ENCODE assay signal across 1 cellular context in genomic region chr14:54627325-54627717, GRCh38.
TF ChIP-seq lines count a peak whose summit lies in the region.

No MANE protein-coding gene starts in this region.

TF ChIP-seq in GM23338, 12 proteins besides CTCF, POLR2A, EP300 and RAD21 (continued from another document):
- TF ChIP-seq, protein P1, sequence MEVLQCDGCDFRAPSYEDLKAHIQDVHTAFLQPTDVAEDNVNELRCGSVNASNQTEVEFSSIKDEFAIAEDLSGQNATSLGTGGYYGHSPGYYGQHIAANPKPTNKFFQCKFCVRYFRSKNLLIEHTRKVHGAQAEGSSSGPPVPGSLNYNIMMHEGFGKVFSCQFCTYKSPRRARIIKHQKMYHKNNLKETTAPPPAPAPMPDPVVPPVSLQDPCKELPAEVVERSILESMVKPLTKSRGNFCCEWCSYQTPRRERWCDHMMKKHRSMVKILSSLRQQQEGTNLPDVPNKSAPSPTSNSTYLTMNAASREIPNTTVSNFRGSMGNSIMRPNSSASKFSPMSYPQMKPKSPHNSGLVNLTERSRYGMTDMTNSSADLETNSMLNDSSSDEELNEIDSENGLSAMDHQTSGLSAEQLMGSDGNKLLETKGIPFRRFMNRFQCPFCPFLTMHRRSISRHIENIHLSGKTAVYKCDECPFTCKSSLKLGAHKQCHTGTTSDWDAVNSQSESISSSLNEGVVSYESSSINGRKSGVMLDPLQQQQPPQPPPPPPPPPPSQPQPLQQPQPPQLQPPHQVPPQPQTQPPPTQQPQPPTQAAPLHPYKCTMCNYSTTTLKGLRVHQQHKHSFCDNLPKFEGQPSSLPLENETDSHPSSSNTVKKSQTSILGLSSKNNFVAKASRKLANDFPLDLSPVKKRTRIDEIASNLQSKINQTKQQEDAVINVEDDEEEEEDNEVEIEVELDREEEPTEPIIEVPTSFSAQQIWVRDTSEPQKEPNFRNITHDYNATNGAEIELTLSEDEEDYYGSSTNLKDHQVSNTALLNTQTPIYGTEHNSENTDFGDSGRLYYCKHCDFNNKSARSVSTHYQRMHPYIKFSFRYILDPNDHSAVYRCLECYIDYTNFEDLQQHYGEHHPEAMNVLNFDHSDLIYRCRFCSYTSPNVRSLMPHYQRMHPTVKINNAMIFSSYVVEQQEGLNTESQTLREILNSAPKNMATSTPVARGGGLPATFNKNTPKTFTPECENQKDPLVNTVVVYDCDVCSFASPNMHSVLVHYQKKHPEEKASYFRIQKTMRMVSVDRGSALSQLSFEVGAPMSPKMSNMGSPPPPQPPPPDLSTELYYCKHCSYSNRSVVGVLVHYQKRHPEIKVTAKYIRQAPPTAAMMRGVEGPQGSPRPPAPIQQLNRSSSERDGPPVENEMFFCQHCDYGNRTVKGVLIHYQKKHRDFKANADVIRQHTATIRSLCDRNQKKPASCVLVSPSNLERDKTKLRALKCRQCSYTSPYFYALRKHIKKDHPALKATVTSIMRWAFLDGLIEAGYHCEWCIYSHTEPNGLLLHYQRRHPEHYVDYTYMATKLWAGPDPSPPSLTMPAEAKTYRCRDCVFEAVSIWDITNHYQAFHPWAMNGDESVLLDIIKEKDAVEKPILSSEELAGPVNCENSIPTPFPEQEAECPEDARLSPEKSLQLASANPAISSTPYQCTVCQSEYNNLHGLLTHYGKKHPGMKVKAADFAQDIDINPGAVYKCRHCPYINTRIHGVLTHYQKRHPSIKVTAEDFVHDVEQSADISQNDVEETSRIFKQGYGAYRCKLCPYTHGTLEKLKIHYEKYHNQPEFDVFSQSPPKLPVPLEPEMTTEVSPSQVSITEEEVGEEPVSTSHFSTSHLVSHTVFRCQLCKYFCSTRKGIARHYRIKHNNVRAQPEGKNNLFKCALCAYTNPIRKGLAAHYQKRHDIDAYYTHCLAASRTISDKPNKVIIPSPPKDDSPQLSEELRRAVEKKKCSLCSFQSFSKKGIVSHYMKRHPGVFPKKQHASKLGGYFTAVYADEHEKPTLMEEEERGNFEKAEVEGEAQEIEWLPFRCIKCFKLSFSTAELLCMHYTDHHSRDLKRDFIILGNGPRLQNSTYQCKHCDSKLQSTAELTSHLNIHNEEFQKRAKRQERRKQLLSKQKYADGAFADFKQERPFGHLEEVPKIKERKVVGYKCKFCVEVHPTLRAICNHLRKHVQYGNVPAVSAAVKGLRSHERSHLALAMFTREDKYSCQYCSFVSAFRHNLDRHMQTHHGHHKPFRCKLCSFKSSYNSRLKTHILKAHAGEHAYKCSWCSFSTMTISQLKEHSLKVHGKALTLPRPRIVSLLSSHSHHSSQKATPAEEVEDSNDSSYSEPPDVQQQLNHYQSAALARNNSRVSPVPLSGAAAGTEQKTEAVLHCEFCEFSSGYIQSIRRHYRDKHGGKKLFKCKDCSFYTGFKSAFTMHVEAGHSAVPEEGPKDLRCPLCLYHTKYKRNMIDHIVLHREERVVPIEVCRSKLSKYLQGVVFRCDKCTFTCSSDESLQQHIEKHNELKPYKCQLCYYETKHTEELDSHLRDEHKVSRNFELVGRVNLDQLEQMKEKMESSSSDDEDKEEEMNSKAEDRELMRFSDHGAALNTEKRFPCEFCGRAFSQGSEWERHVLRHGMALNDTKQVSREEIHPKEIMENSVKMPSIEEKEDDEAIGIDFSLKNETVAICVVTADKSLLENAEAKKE (CRISPR knock-in tag; IDR thresholded peaks at IDR 0.05) = no peak
- no peak for TF ChIP-seq JUNB (IDR thresholded peaks at IDR 0.05; ENCODE audit: unreplicated experiment)
